27 cellular contexts compared by ENCODE assay signal in genomic region chr11:17570034-17570433, GRCh38. TPM values are rescaled to one million over a fixed set of nuclear protein-coding genes. Genes with fewer than 3 reads are reported as not detected.
DNase-seq lines count a peak whose midpoint lies in the region; ATAC-seq and TF ChIP-seq lines count a peak whose summit lies in the region.
"Had no signal": no experiment of that assay in that cellular context is flagged by ENCODE, and none has a peak within 500 bp of the region (broad histone marks: within the 10 kb centered on the region; RNA-seq: fewer than 3 reads in every experiment).

No MANE protein-coding gene starts in this region.

- H3K36me3 ChIP-seq in GM23248 (ENCODE audit: low read depth) = no peaks in the 10 kb centered on the region
- H3K36me3 ChIP-seq: HAP-1, SJCRH30 had no signal

- H3K9ac ChIP-seq in GM23248 = no peak overlapping the region

- 67 to 76% methylated on average over 23 of the region's 23 CpGs for WGBS in GM23248 (ENCODE audit: low coverage in 1 of 2, low lambda C conversion rate in 2 of 2, missing lambda C conversion rate in 2 of 2), 2 experiments

- no peak overlapping the region for H3K4me2 ChIP-seq in GM23248 (ENCODE audit: unreplicated experiment)
- H3K4me2 ChIP-seq: PC-9 had no signal

- in situ Hi-C loops in GM23248 (cut with MboI) = no loop called here

- H3K9me2 ChIP-seq in GM23248 (ENCODE audit: insufficient read depth) = no peaks in the 10 kb centered on the region

- peak; percentile 42 for DNase-seq in activated CD8-positive, alpha-beta memory T cell treated with anti-CD3 and anti-CD28 coated beads for 24 hours
- no peak for DNase-seq in activated CD8-positive, alpha-beta memory T cell treated with anti-CD3 and anti-CD28 coated beads, Interleukin-2, amount 50 U/mL, for 48 hours
- peak; percentile 67 for DNase-seq in coronary artery (ENCODE audit: low spot score)
- DNase-seq in occipital lobe (lab: John Stamatoyannopoulos, UW) = peak; percentile 49
- no peak for DNase-seq in GM23248
- DNase-seq in activated gamma-delta T cell (lab: John Stamatoyannopoulos, UW) = no peak
- DNase-seq: 8988T, ACHN, Calu3, DND-41, KBM-7, MV-4-11, NCI-H1105, NCI-H146, NCI-H1930, NCI-H2107, NCI-H446, NCI-H526 treated with DMSO at 0.1 percent for 48 hours, PC-9, SJCRH30 had no signal

- H3K4me1 ChIP-seq in GM23248 (ENCODE audit: insufficient read depth) = no peaks in the 10 kb centered on the region
- H3K4me1 ChIP-seq: HAP-1, SJCRH30 had no signal

- no peak for TF ChIP-seq CTCF in coronary artery (IDR thresholded peaks at IDR 0.05)

- no peak overlapping the region for H2AFZ ChIP-seq in GM23248
- H2AFZ ChIP-seq: PC-9 had no signal

- no peaks in the 10 kb centered on the region for H3K9me3 ChIP-seq in GM23248 (ENCODE audit: low read depth)
- H3K9me3 ChIP-seq: HAP-1, SJCRH30 had no signal

- no peaks in the 10 kb centered on the region for H3K79me2 ChIP-seq in GM23248 (ENCODE audit: insufficient read depth)

- H3K27me3 ChIP-seq in GM23248 (replicated peaks; ENCODE audit: insufficient read depth) = peaks cover 6% of the 10 kb centered on the region
- H3K27me3 ChIP-seq: SJCRH30 had no signal

- H3K27ac ChIP-seq in coronary artery (no peak overlapping the region), GM23248 (no peak overlapping the region)
- H3K27ac ChIP-seq: PC-9, SJCRH30 had no signal

- no peak overlapping the region for H3K4me3 ChIP-seq in coronary artery
- no peak overlapping the region for H3K4me3 ChIP-seq in GM23248
- H3K4me3 ChIP-seq: HAP-1, PC-9, SJCRH30 had no signal

- ATAC-seq in GM21528 (IDR thresholded peaks at IDR 0.05; ENCODE audit: low FRiP score, unreplicated experiment) = no peak
- ATAC-seq: Right ventricle myocardium inferior had no signal

- H4K20me1 ChIP-seq in GM23248 (ENCODE audit: insufficient read depth) = no peaks in the 10 kb centered on the region

- H3F3A ChIP-seq in GM23248 (ENCODE audit: insufficient read depth) = no peaks in the 10 kb centered on the region

RNA-seq across cellular contexts. Expression of gene OTOG, which starts 23.0 kb away (rescaled TPM):
- total RNA-seq in occipital lobe = not detected
- not detected in 2 replicates for total RNA-seq in GM23248 (2014; rRNA removed; shearing (Covaris generic))
- polyA plus RNA-seq in GM23248 (2016; fragmentation: Nextera tagmentation; extraction: Ambion mirVana) = not detected in 2 replicates
- total RNA-seq: Calu3, LHCN-M2, MCF 10A, PC-9, Right ventricle myocardium inferior, RPMI7951 had no signal
- polyA plus RNA-seq: BJ had no signal

RNA-seq across cellular contexts. Expression of gene USH1C, which starts 25.8 kb away (rescaled TPM):
- total RNA-seq in occipital lobe = 0.62 TPM
- total RNA-seq in GM23248 (2014; rRNA removed; shearing (Covaris generic)) = not detected in 2 replicates
- not detected in 2 replicates for polyA plus RNA-seq in GM23248 (2016; fragmentation: Nextera tagmentation; extraction: Ambion mirVana)
- total RNA-seq: LHCN-M2, MCF 10A, PC-9, Right ventricle myocardium inferior, RPMI7951 had no signal
- polyA plus RNA-seq: BJ had no signal

Comparison
In these comparisons a context has a peak if more than half of its experiments do, and no peak if none do; other contexts are left out.
1. DNase-seq: peak in activated CD8-positive, alpha-beta memory T cell treated with anti-CD3 and anti-CD28 coated beads for 24 hours (single experiment), coronary artery (single experiment) and occipital lobe (single experiment); none in activated CD8-positive, alpha-beta memory T cell treated with anti-CD3 and anti-CD28 coated beads, Interleukin-2, amount 50 U/mL, for 48 hours (single experiment), GM23248 (single experiment) and activated gamma-delta T cell (single experiment).